ENCODE assay signal across 8 cellular contexts in the genomic region with DNA sequence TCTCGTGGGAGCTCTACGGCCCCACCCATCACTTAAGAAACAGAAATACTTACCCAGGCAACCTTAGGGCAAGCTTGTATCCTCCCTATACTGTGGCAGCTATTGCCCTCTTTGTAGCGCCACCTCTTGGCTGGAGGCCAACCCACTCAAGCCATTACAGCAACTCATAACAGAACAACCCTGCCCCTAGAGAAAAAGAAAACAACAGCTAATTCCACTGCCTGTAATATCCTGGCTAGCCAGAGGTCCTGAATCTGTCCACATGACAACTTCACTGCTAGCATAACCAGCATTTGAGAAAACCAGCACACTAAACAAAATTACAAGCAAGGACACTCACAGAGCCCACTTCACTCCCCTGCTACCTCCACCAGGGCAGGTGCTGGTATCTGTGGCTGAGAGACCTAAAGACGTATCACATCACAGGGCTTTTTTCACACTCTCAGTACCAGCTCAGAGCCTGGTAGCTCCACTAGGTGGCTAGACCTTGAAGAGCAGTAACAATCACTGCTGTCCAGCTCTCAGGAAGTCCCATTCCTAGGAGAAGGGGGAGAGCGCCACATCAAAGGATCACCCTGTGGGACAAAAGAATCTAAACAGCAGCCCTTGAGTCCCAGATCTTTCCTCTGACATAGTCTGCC. TPM values are rescaled to one million over a fixed set of nuclear protein-coding genes. Genes with fewer than 3 reads are reported as not detected.
A peak's percentile ranks its signal among the peaks of the same experiment; 100 is the strongest.
DNase-seq lines count a peak whose midpoint lies in the region; ATAC-seq and TF ChIP-seq lines count a peak whose summit lies in the region.

No MANE protein-coding gene starts in this region.

- H3K27ac Mint-ChIP-seq in activated T-helper 17 cell treated with anti-CD3 and anti-CD28 coated beads, Interleukin-2, amount 50 U/mL, for 72 hours = no peak overlapping the region

- H3K9me3 ChIP-seq in lower lobe of right lung (no peaks in the 10 kb centered on the region), BE2C (no peaks in the 10 kb centered on the region; the same call in 1 of the 2 replicates)

- H3K9me3 Mint-ChIP-seq in activated T-helper 17 cell treated with anti-CD3 and anti-CD28 coated beads, Interleukin-2, amount 50 U/mL, for 72 hours = peaks cover 14% of the 10 kb centered on the region

- intact Hi-C loops in lower lobe of right lung (cut with DNase I) = no loop called here

- peaks cover 22% of the 10 kb centered on the region for H3K36me3 ChIP-seq in lower lobe of right lung
- no peaks in the 10 kb centered on the region for H3K36me3 ChIP-seq in BE2C

- H3K36me3 Mint-ChIP-seq in activated T-helper 17 cell treated with anti-CD3 and anti-CD28 coated beads, Interleukin-2, amount 50 U/mL, for 72 hours (ENCODE audit: low read depth) = peaks cover 41% of the 10 kb centered on the region

- H3K4me3 ChIP-seq in lower lobe of right lung (no peak overlapping the region), BE2C (ENCODE audit: low read depth, low read length) (no peak overlapping the region)

- H3K27me3 ChIP-seq in lower lobe of right lung (ENCODE audit: low read depth) (no peaks in the 10 kb centered on the region), BE2C (no peaks in the 10 kb centered on the region)

- H3K27me3 Mint-ChIP-seq in activated T-helper 17 cell treated with anti-CD3 and anti-CD28 coated beads, Interleukin-2, amount 50 U/mL, for 72 hours = no peaks in the 10 kb centered on the region

- DNase-seq in EH (ENCODE audit: low read depth) = peak; percentile 14
- peak; percentile 86 for DNase-seq in lower lobe of right lung
- no peak for DNase-seq in NCI-H510A (lab: John Stamatoyannopoulos, UW)
- no peak for DNase-seq in OCI-M2 (lab: John Stamatoyannopoulos, UW; ENCODE audit: unreplicated experiment)
- no peak for DNase-seq in BE2C

- TF ChIP-seq CTCF in lower lobe of right lung (IDR thresholded peaks at IDR 0.05) (peak; percentile 26), BE2C (IDR thresholded peaks at IDR 0.05; ENCODE audit: low read depth, low read length) (no peak)

- no peak overlapping the region for H3K4me3 Mint-ChIP-seq in activated T-helper 17 cell treated with anti-CD3 and anti-CD28 coated beads, Interleukin-2, amount 50 U/mL, for 72 hours

- H3K4me1 Mint-ChIP-seq in activated T-helper 17 cell treated with anti-CD3 and anti-CD28 coated beads, Interleukin-2, amount 50 U/mL, for 72 hours = peaks cover 5% of the 10 kb centered on the region

- H3K27ac ChIP-seq in lower lobe of right lung = no peak overlapping the region

- peak; percentile 48 for ATAC-seq in HG03354 (IDR thresholded peaks at IDR 0.05; ENCODE audit: poor library complexity, severe bottlenecking, unreplicated experiment)
- peak; percentile 38 for ATAC-seq in activated T-helper 17 cell treated with anti-CD3 and anti-CD28 coated beads, Interleukin-2, amount 50 U/mL, for 72 hours (replicated peaks)
- ATAC-seq in lower lobe of right lung = peak; percentile 89 to 91
- ATAC-seq in HG02981 (IDR thresholded peaks at IDR 0.05; ENCODE audit: unreplicated experiment) = no peak

- H3K4me1 ChIP-seq in lower lobe of right lung (no peaks in the 10 kb centered on the region), BE2C (no peaks in the 10 kb centered on the region)

RNA-seq across cellular contexts. Expression of a gene that starts 14.5 kb away (rescaled TPM):
- 10 to 100 TPM; 14.2 to 32.5 TPM for total RNA-seq in activated T-helper 17 cell treated with anti-CD3 and anti-CD28 coated beads, Interleukin-2, amount 50 U/mL, for 72 hours
- total RNA-seq in lower lobe of right lung = 211 TPM
- polyA plus RNA-seq in BE2C (2012; ENCODE audit: insufficient read depth, insufficient read length, low read depth) = 0.76 TPM

RNA-seq across cellular contexts. Expression of a gene that starts 49.7 kb away (rescaled TPM):
- 10 to 100 TPM; 13.0 to 59.1 TPM for total RNA-seq in activated T-helper 17 cell treated with anti-CD3 and anti-CD28 coated beads, Interleukin-2, amount 50 U/mL, for 72 hours
- total RNA-seq in lower lobe of right lung = 35.5 TPM
- 0.26 TPM for polyA plus RNA-seq in BE2C (2012; ENCODE audit: insufficient read depth, insufficient read length, low read depth)

Comparison
In these comparisons a context has a peak if more than half of its experiments do, and no peak if none do; other contexts are left out.
1. DNase-seq: peak in EH (single experiment) and lower lobe of right lung (single experiment); none in NCI-H510A (single experiment), OCI-M2 (single experiment) and BE2C (single experiment).